ENCODE assay signal across 13 cellular contexts in genomic region chr5:155700333-155700732, GRCh38.
DNase-seq lines count a peak whose midpoint lies in the region; ATAC-seq and TF ChIP-seq lines count a peak whose summit lies in the region.
"Had no signal": no experiment of that assay in that cellular context is flagged by ENCODE, and none has a peak within 500 bp of the region (broad histone marks: within the 10 kb centered on the region; RNA-seq: fewer than 3 reads in every experiment).

No MANE protein-coding gene starts in this region.

- H3K27ac ChIP-seq in 22Rv1 (no peak overlapping the region), DOHH2 (ENCODE audit: low read depth, low read length) (no peak overlapping the region)
- H3K27ac ChIP-seq: neutrophil had no signal

- H3F3A ChIP-seq in DOHH2 (ENCODE audit: control insufficient read depth, insufficient read depth), result no peaks in the 10 kb centered on the region

- intact Hi-C loops in Right ventricle myocardium inferior (cut with DNase I), result no loop called here

- H3K27me3 ChIP-seq in DOHH2 (ENCODE audit: control insufficient read depth, low read length) (no peaks in the 10 kb centered on the region), NT2/D1 (ENCODE audit: insufficient read depth, insufficient read length) (no peaks in the 10 kb centered on the region)
- H3K27me3 ChIP-seq: neutrophil had no signal

- H3K4me1 ChIP-seq in DOHH2 (ENCODE audit: control insufficient read depth, low read length) (no peaks in the 10 kb centered on the region), NT2/D1 (ENCODE audit: insufficient read depth, insufficient read length) (no peaks in the 10 kb centered on the region)

- H4K20me1 ChIP-seq in DOHH2 (ENCODE audit: control insufficient read depth, insufficient read depth, low read depth, low read length), result no peaks in the 10 kb centered on the region

- ATAC-seq in HG02885 (IDR thresholded peaks at IDR 0.05; ENCODE audit: poor library complexity, unreplicated experiment) (no peak), Right ventricle myocardium inferior (no peak)
- ATAC-seq: activated CD8-positive, alpha-beta memory T cell treated with anti-CD3 and anti-CD28 coated beads, Interleukin-2, amount 10 ng/mL, durations not matched to agents 7 days and 5 days; stimulated activated memory B cell treated with anti-CD40 and anti-IgM and Interleukin-4, amounts not matched to agents 10 μg/mL and 1 μg/mL and 100 μg/mL, for 72 hours had no signal

- H3K79me2 ChIP-seq in DOHH2 (ENCODE audit: control insufficient read depth, low read length), result no peaks in the 10 kb centered on the region

- no peaks in the 10 kb centered on the region for H3K9me2 ChIP-seq in DOHH2 (replicated peaks; ENCODE audit: control insufficient read depth, low read length)

- no peak overlapping the region for H3K9ac ChIP-seq in NT2/D1 (ENCODE audit: insufficient read length, low read depth)

- TF ChIP-seq CTCF in 22Rv1 (IDR thresholded peaks at IDR 0.05) (peak; percentile 36), DOHH2 (IDR thresholded peaks at IDR 0.05; ENCODE audit: low read depth, low read length, poor library complexity, severe bottlenecking) (peak; percentile 14)

- H3K4me2 ChIP-seq in DOHH2 (ENCODE audit: low read length), result no peak overlapping the region

- H3K9me3 ChIP-seq in DOHH2 (ENCODE audit: control insufficient read depth, insufficient read depth, low read length), result no peaks in the 10 kb centered on the region
- no peaks in the 10 kb centered on the region for H3K9me3 ChIP-seq in NT2/D1 (ENCODE audit: insufficient read depth, low read length)
- H3K9me3 ChIP-seq: neutrophil had no signal

- no peaks in the 10 kb centered on the region for H3K36me3 ChIP-seq in DOHH2 (ENCODE audit: control insufficient read depth, low read length)
- no peaks in the 10 kb centered on the region for H3K36me3 ChIP-seq in NT2/D1 (ENCODE audit: insufficient read depth, insufficient read length, low read length)
- H3K36me3 ChIP-seq: neutrophil had no signal

- H3K4me3 ChIP-seq in DOHH2 (ENCODE audit: low read length) (no peak overlapping the region), NT2/D1 (ENCODE audit: insufficient read length, low read depth) (no peak overlapping the region)

- peak; percentile 16 for DNase-seq in NT2/D1 (ENCODE audit: low read depth, low spot score)
- peak; percentile 8 for DNase-seq in foreskin melanocyte
- no peak for DNase-seq in Right ventricle myocardium inferior (ENCODE audit: missing footprints)
- no peak for DNase-seq in NCI-H2081 (lab: John Stamatoyannopoulos, UW)
- no peak for DNase-seq in mesenteric fat pad (ENCODE audit: low spot score)
- DNase-seq: activated CD8-positive, alpha-beta memory T cell treated with anti-CD3 and anti-CD28 coated beads, Interleukin-2, amount 10 ng/mL, durations not matched to agents 7 days and 5 days; aorta; NCI-H2029 treated with DMSO at 0.1 percent for 48 hours had no signal

Comparison
In these comparisons a context has a peak if more than half of its experiments do, and no peak if none do; other contexts are left out.
1. DNase-seq: peak in NT2/D1 (single experiment) and foreskin melanocyte (single experiment); none in Right ventricle myocardium inferior (single experiment), NCI-H2081 (0 of 2) and mesenteric fat pad (single experiment).